ENCODE assay signal across 20 cellular contexts in the genomic region with DNA sequence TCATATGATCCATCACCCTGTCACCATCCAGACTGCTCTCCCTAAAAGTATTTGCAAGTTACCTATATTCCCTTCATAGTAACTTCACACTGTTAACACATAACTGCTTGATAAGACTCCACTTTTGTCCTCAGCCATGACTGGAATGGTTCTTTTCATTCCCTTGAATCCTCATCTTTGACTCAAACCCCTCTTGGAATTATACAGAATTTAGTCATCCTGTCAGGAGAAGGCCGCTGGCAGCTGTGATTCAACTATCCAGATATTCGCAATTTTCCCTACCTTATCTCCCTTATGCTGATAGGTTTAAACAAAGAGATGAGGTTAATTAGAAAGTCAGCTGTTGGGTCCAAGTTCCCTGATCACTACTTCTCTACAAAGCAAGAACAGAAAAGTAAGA.
DNase-seq lines count a peak whose midpoint lies in the region; ATAC-seq, FAIRE-seq and TF ChIP-seq lines count a peak whose summit lies in the region.
"Had no signal": no experiment of that assay in that cellular context is flagged by ENCODE, and none has a peak within 500 bp of the region (broad histone marks: within the 10 kb centered on the region; RNA-seq: fewer than 3 reads in every experiment).

No MANE protein-coding gene starts in this region.

- H4K20me1 ChIP-seq in GM23248 (ENCODE audit: insufficient read depth) (no peaks in the 10 kb centered on the region), GM23338 (replicated peaks; ENCODE audit: insufficient read depth) (no peaks in the 10 kb centered on the region)

- H3K9me2 ChIP-seq in GM23248 (ENCODE audit: insufficient read depth) = no peaks in the 10 kb centered on the region
- H3K9me2 ChIP-seq in GM23338 (ENCODE audit: insufficient read depth) = peaks cover 5% of the 10 kb centered on the region; the same call in 1 of the 2 replicates

- H2AFZ ChIP-seq in GM23248 = no peak overlapping the region
- no peak overlapping the region for H2AFZ ChIP-seq in GM23338

- H3K27me3 Mint-ChIP-seq in nephron (ENCODE audit: low read depth) = no peaks in the 10 kb centered on the region
- peaks cover 5 to 11% of the 10 kb centered on the region in 2 donors for H3K27me3 Mint-ChIP-seq in stimulated activated naive B cell treated with anti-CD40 and anti-IgM and Interleukin-4, amounts not matched to agents 10 μg/mL and 1 μg/mL and 100 μg/mL, for 72 hours
- H3K27me3 Mint-ChIP-seq in GM23338 (ENCODE audit: insufficient read depth, low read depth, poor library complexity) = no peaks in the 10 kb centered on the region

- H3K4me3 Mint-ChIP-seq in nephron (no peak overlapping the region), GM23338 (no peak overlapping the region)
- H3K4me3 Mint-ChIP-seq in stimulated activated naive B cell treated with anti-CD40 and anti-IgM and Interleukin-4, amounts not matched to agents 10 μg/mL and 1 μg/mL and 100 μg/mL, for 72 hours = no peak overlapping the region
- H3K4me3 Mint-ChIP-seq: CD4-positive, CD25-positive, alpha-beta regulatory T cell; CD8-positive, alpha-beta memory T cell had no signal

- FAIRE-seq in urothelium cell line (lab: Jason Lieb, UNC) = peak; percentile 72
- FAIRE-seq: A204.1, GM19239, H54 had no signal

- no peaks in the 10 kb centered on the region for H3K36me3 Mint-ChIP-seq in nephron (ENCODE audit: low read depth)
- no peaks in the 10 kb centered on the region for H3K36me3 Mint-ChIP-seq in stimulated activated naive B cell treated with anti-CD40 and anti-IgM and Interleukin-4, amounts not matched to agents 10 μg/mL and 1 μg/mL and 100 μg/mL, for 72 hours
- no peaks in the 10 kb centered on the region for H3K36me3 Mint-ChIP-seq in GM23338 (ENCODE audit: low read depth)
- H3K36me3 Mint-ChIP-seq: CD4-positive, CD25-positive, alpha-beta regulatory T cell; CD8-positive, alpha-beta memory T cell had no signal

- in situ Hi-C loops in GM23248 (cut with MboI) = no loop called here

- H3K4me1 Mint-ChIP-seq in nephron = peaks cover 32% of the 10 kb centered on the region
- no peaks in the 10 kb centered on the region for H3K4me1 Mint-ChIP-seq in stimulated activated naive B cell treated with anti-CD40 and anti-IgM and Interleukin-4, amounts not matched to agents 10 μg/mL and 1 μg/mL and 100 μg/mL, for 72 hours
- H3K4me1 Mint-ChIP-seq in GM23338 = 0 out of 3 replicates have a peak, but pooled peaks cover 2% of the 10 kb centered on the region
- H3K4me1 Mint-ChIP-seq: CD4-positive, CD25-positive, alpha-beta regulatory T cell; CD8-positive, alpha-beta memory T cell had no signal

- no peak for ATAC-seq in stimulated activated naive B cell treated with anti-CD40 and anti-IgM and Interleukin-4, amounts not matched to agents 10 μg/mL and 1 μg/mL and 100 μg/mL, for 72 hours (replicated peaks)
- no peak for ATAC-seq in GM23338
- no peak for ATAC-seq in HG02759 (IDR thresholded peaks at IDR 0.05; ENCODE audit: unreplicated experiment)

- no peaks in the 10 kb centered on the region for H3K9me3 ChIP-seq in GM23248 (ENCODE audit: low read depth)
- H3K9me3 ChIP-seq: BE2C had no signal

- no peaks in the 10 kb centered on the region for H3K36me3 ChIP-seq in GM23248 (ENCODE audit: low read depth)
- no peaks in the 10 kb centered on the region for H3K36me3 ChIP-seq in GM23338 (ENCODE audit: insufficient read depth)
- H3K36me3 ChIP-seq: BE2C had no signal

- 35 to 49% methylated on average over 2 of the region's 2 CpGs for WGBS in GM23248 (ENCODE audit: low coverage in 1 of 2, low lambda C conversion rate in 2 of 2, missing lambda C conversion rate in 2 of 2), 2 experiments

- H3K27ac ChIP-seq in GM23248 (peak overlapping the region; percentile 30), GM23338 (ENCODE audit: low read depth) (no peak overlapping the region)
- H3K27ac ChIP-seq: KMS-11 had no signal

- DNase-seq in GM23248 (peak; percentile 40), amniotic epithelial cell (ENCODE audit: low read depth) (peak; percentile 43), urothelium cell line (ENCODE audit: low spot score) (no peak), GM23338 (ENCODE audit: low spot score) (no peak), GM19238 (ENCODE audit: insufficient read length, low spot score) (no peak)
- no peak for DNase-seq in stimulated activated naive B cell treated with anti-CD40 and anti-IgM and Interleukin-4, amounts not matched to agents 10 μg/mL and 1 μg/mL and 100 μg/mL, for 72 hours
- DNase-seq: ACHN; BE2C; CD4-positive, CD25-positive, alpha-beta regulatory T cell; CD8-positive, alpha-beta memory T cell; COR-L47; DMS 273 treated with DMSO at 0.1 percent for 48 hours; DND-41; GF-D8 had no signal

- no peak overlapping the region for H3K9ac ChIP-seq in GM23248
- H3K9ac ChIP-seq: KMS-11 had no signal

- H3K27ac Mint-ChIP-seq in nephron (peak overlapping the region; percentile 2 to 93 (median 54)), GM23338 (no peak overlapping the region)
- no peak overlapping the region for H3K27ac Mint-ChIP-seq in stimulated activated naive B cell treated with anti-CD40 and anti-IgM and Interleukin-4, amounts not matched to agents 10 μg/mL and 1 μg/mL and 100 μg/mL, for 72 hours
- H3K27ac Mint-ChIP-seq: CD4-positive, CD25-positive, alpha-beta regulatory T cell; CD8-positive, alpha-beta memory T cell had no signal

- H3K4me1 ChIP-seq in GM23248 (ENCODE audit: insufficient read depth) (peaks cover 16% of the 10 kb centered on the region), GM23338 (ENCODE audit: insufficient read depth) (no peaks in the 10 kb centered on the region)
- H3K4me1 ChIP-seq: BE2C had no signal

- no peak overlapping the region for H3K4me2 ChIP-seq in GM23248 (ENCODE audit: unreplicated experiment)
- H3K4me2 ChIP-seq in GM23338 = no peak overlapping the region
- H3K4me2 ChIP-seq: KMS-11 had no signal

- H3K4me3 ChIP-seq in GM23248 = no peak overlapping the region
- H3K4me3 ChIP-seq in GM23338 = no peak overlapping the region

- TF ChIP-seq CTCF in nephron (IDR thresholded peaks at IDR 0.05; ENCODE audit: unreplicated experiment in 3 of 3) (no peak), GM23338 (conservative IDR thresholded peaks at IDR 0.05; ENCODE audit: low read depth in 2 of 2) (no peak)

- H3K27me3 ChIP-seq in GM23248 (replicated peaks; ENCODE audit: insufficient read depth) = 0 out of 2 replicates have a peak, but pooled peaks cover 3% of the 10 kb centered on the region
- H3K27me3 ChIP-seq in GM23338 (ENCODE audit: insufficient read depth) = no peaks in the 10 kb centered on the region
- H3K27me3 ChIP-seq: BE2C had no signal

- peaks cover 4% of the 10 kb centered on the region for H3K9me3 Mint-ChIP-seq in nephron
- no peaks in the 10 kb centered on the region for H3K9me3 Mint-ChIP-seq in stimulated activated naive B cell treated with anti-CD40 and anti-IgM and Interleukin-4, amounts not matched to agents 10 μg/mL and 1 μg/mL and 100 μg/mL, for 72 hours
- no peaks in the 10 kb centered on the region for H3K9me3 Mint-ChIP-seq in GM23338
- H3K9me3 Mint-ChIP-seq: CD8-positive, alpha-beta memory T cell had no signal

- H3K79me2 ChIP-seq in GM23248 (ENCODE audit: insufficient read depth) (no peaks in the 10 kb centered on the region), GM23338 (replicated peaks; ENCODE audit: insufficient read depth) (no peaks in the 10 kb centered on the region)

- H3F3A ChIP-seq in GM23248 (ENCODE audit: insufficient read depth) (peaks cover 11% of the 10 kb centered on the region), GM23338 (replicated peaks; ENCODE audit: low read depth) (no peaks in the 10 kb centered on the region)

TF ChIP-seq in GM23338, 12 proteins besides CTCF, POLR2A, EP300 and RAD21 (continues in another document):
- TF ChIP-seq NANOG (IDR thresholded peaks at IDR 0.05; ENCODE audit: borderline replicate concordance) (no peak), ZNF331 (CRISPR knock-in tag; IDR thresholded peaks at IDR 0.05; ENCODE audit: low read depth) (no peak), CREB1 (CRISPR knock-in tag; IDR thresholded peaks at IDR 0.05; ENCODE audit: low read depth) (no peak), ETS1 (IDR thresholded peaks at IDR 0.05) (no peak)

Comparison
In these comparisons a context has a peak if more than half of its experiments do, and no peak if none do; other contexts are left out.
1. DNase-seq: peak in GM23248 (single experiment) and amniotic epithelial cell (single experiment); none in urothelium cell line (single experiment), stimulated activated naive B cell treated with anti-CD40 and anti-IgM and Interleukin-4, amounts not matched to agents 10 μg/mL and 1 μg/mL and 100 μg/mL, for 72 hours (single experiment), GM23338 (single experiment) and GM19238 (single experiment).
2. H3K27ac Mint-ChIP-seq: peak in nephron (3 of 3); none in stimulated activated naive B cell treated with anti-CD40 and anti-IgM and Interleukin-4, amounts not matched to agents 10 μg/mL and 1 μg/mL and 100 μg/mL, for 72 hours (single experiment) and GM23338 (single experiment).